Comparison of ENCODE assay signal across 2 cellular contexts in genomic region chr9:98226516-98226915, GRCh38.
TF ChIP-seq lines count a peak whose summit lies in the region.

No MANE protein-coding gene starts in this region.

TF ChIP-seq in H1, 55 proteins besides CTCF, POLR2A, EP300 and RAD21:
- TF ChIP-seq CEBPB (IDR thresholded peaks at IDR 0.05; ENCODE audit: low read depth, low read length): peak; percentile 14; the same call in 1 of the 2 replicates
- TF ChIP-seq KDM4A (IDR thresholded peaks at IDR 0.05; ENCODE audit: low read depth, low read length, severe bottlenecking): no peak
TF ChIP-seq in H1: peak in this region for 1.

TF ChIP-seq in liver, 16 proteins besides CTCF, POLR2A, EP300 and RAD21:
- peak; percentile 94 for TF ChIP-seq HNF4G (IDR thresholded peaks at IDR 0.05)
- TF ChIP-seq EGR1 (IDR thresholded peaks at IDR 0.05; ENCODE audit: low read depth in 2 of 2): peak in 1 of 2 donors; percentile 65
- TF ChIP-seq YY1 (IDR thresholded peaks at IDR 0.05): peak; percentile 68
- no peak for TF ChIP-seq TAF1 (conservative IDR thresholded peaks at IDR 0.05)
- peak; percentile 80 for TF ChIP-seq FOXA1 (IDR thresholded peaks at IDR 0.05)
- no peak for TF ChIP-seq GABPA (IDR thresholded peaks at IDR 0.05 in 1 of 2, conservative IDR thresholded peaks at IDR 0.05 in 1 of 2)
- TF ChIP-seq ZBTB33 (IDR thresholded peaks at IDR 0.05): peak; percentile 78
- peak; percentile 73 for TF ChIP-seq NR2F2 (IDR thresholded peaks at IDR 0.05)
- TF ChIP-seq ATF3 (IDR thresholded peaks at IDR 0.05): peak; percentile 39
- peak in 1 of 2 donors; percentile 93 for TF ChIP-seq JUND (IDR thresholded peaks at IDR 0.05)
- peak; percentile 99 for TF ChIP-seq HNF4A (conservative IDR thresholded peaks at IDR 0.05)
- TF ChIP-seq MAX (IDR thresholded peaks at IDR 0.05): peak; percentile 74
- peak; percentile 69 for TF ChIP-seq FOXA2 (IDR thresholded peaks at IDR 0.05)
- peak; percentile 87 for TF ChIP-seq REST (IDR thresholded peaks at IDR 0.05)
- peak; percentile 95 for TF ChIP-seq SP1 (IDR thresholded peaks at IDR 0.05)
- TF ChIP-seq RXRA (IDR thresholded peaks at IDR 0.05): peak; percentile 90 to 96
